In the genomic region with DNA sequence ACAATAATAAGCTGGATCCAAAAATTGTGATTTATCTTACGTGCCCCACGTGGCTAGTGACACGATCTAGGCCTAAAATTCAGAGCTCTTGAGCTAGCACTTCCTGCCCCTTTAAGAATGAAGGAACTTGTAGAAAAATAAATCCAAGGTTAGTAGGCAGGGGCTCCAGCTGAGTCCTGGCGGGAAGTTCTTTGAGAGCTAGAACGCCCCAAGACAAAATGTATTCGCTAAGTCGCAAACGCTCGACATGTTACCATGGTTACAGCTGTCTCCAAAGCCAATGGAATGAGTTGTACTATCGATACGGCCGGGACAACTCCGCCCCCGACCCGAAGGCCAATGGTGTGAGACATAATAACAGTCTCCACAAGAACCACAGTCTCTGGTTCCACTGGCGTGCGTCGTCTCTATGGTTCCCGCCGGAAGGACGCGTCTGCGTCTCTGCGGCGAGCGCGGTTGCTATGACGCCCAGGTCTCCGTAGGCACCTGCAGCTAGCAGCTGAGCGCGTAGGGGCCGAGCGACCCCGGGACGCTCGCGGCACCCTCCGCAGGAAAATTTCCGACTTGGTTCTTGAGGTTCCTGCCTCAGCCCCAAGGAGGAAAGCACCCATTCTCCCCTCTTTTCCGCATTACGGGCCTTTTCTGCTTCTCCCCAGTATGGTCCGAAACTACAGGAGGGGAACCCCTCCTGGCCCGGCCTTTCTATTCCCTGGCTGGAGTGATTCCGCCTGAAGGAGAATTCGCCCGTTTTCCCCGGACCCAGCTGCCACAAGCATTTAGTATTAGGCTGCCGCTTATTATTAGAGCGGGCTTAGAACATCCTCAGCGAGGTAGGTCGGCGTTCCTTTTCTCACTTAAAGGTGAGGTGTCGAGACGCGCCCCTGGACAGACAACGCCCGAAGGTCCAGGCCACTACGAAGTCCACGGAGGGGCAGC, we compare ENCODE assay signal across 8 cellular contexts. TPM values are rescaled to one million over a fixed set of nuclear protein-coding genes. Genes with fewer than 3 reads are reported as not detected.
DNase-seq lines count a peak whose midpoint lies in the region; ATAC-seq and TF ChIP-seq lines count a peak whose summit lies in the region.

Gene CCDC30 (plus strand): TSS at position 459 of the 936 bp plus-strand sequence. CDS start 17,266 bp downstream, outside the sequence.

- H3K27ac ChIP-seq in 22Rv1 (peak within 1 kb of the TSS; percentile 78), iPS DF 6.9 (ENCODE audit: low read length) (no peak within 1 kb of the TSS), sigmoid colon (peak within 1 kb of the TSS; percentile 47 to 67 (median 54))

- H3K27me3 ChIP-seq in iPS DF 6.9 (ENCODE audit: control insufficient read depth, insufficient read depth, low read length) (no peaks in the 10 kb centered on the region), sigmoid colon (no peaks in the 10 kb centered on the region)

- H3K4me1 ChIP-seq in iPS DF 6.9 (ENCODE audit: control insufficient read depth, insufficient read depth, low read length) (0 out of 2 replicates have a peak, but pooled peaks cover 2% of the 10 kb centered on the region), sigmoid colon (peaks cover 0 to 18% (median 18%) of the 10 kb centered on the region in 4 donors)

- no peaks in the 10 kb centered on the region for H3K36me3 ChIP-seq in iPS DF 6.9 (ENCODE audit: control insufficient read depth, insufficient read depth, low read length)
- peaks cover 0 to 33% (median 8%) of the 10 kb centered on the region in 4 donors for H3K36me3 ChIP-seq in sigmoid colon

- peak; percentile 99 for DNase-seq in NCI-H2107 treated with DMSO at 0.1 percent for 48 hours (lab: John Stamatoyannopoulos, UW; ENCODE audit: unreplicated experiment)
- peak; percentile 78 for DNase-seq in UCSD-AML1 (lab: John Stamatoyannopoulos, UW; ENCODE audit: unreplicated experiment)
- peak; percentile 95 for DNase-seq in brain pericyte (ENCODE audit: low read depth, low spot score)
- DNase-seq in iPS DF 6.9 (ENCODE audit: low read depth, low spot score), result peak; percentile 98
- DNase-seq in sigmoid colon, result peak; percentile 98

- intact Hi-C loops in sigmoid colon (cut with DNase I), result loop anchor here (5.0 kb wide), 1 partner anchor 219 kb away; the partner anchor contains the start of gene YBX1

- no peak for TF ChIP-seq EP300 in sigmoid colon (IDR thresholded peaks at IDR 0.05)

- TF ChIP-seq CTCF in 22Rv1 (IDR thresholded peaks at IDR 0.05) (no peak), sigmoid colon (IDR thresholded peaks at IDR 0.05) (no peak)

- no peaks in the 10 kb centered on the region for H3K9me3 ChIP-seq in iPS DF 6.9 (ENCODE audit: control insufficient read depth, insufficient read depth, low read length)
- H3K9me3 ChIP-seq in sigmoid colon, result no peaks in the 10 kb centered on the region

- no peak for TF ChIP-seq POLR2A in sigmoid colon (IDR thresholded peaks at IDR 0.05)

- WGBS in iPS DF 6.9 (ENCODE audit: insufficient coverage, insufficient read length), result no CpG with 5 or more reads among the region's 59 CpGs
- 1% methylated on average over 59 of the region's 59 CpGs for WGBS in sigmoid colon, 2 donors

- H3K4me3 ChIP-seq in iPS DF 6.9 (ENCODE audit: low read length) (peak within 1 kb of the TSS; percentile 60; the same call in 1 of the 2 replicates), sigmoid colon (peak within 1 kb of the TSS; percentile 41 to 86 (median 72))

- ATAC-seq in GM18858 (IDR thresholded peaks at IDR 0.05; ENCODE audit: unreplicated experiment), result peak; percentile 93
- ATAC-seq in HG03066 (IDR thresholded peaks at IDR 0.05; ENCODE audit: low read depth, unreplicated experiment), result peak; percentile 100

RNA-seq across cellular contexts. Expression of gene CCDC30, which starts in this region (rescaled TPM):
- total RNA-seq in sigmoid colon, result 1 to 10 TPM; 3.3 to 3.9 (median 3.8) TPM
- polyA plus RNA-seq in sigmoid colon, result 1 to 10 TPM in 2 of 3 donors, under 1 TPM in 1; 0.69 to 1.2 (median 1.0) TPM
